ENCODE assay signal across 21 cellular contexts in the genomic region with DNA sequence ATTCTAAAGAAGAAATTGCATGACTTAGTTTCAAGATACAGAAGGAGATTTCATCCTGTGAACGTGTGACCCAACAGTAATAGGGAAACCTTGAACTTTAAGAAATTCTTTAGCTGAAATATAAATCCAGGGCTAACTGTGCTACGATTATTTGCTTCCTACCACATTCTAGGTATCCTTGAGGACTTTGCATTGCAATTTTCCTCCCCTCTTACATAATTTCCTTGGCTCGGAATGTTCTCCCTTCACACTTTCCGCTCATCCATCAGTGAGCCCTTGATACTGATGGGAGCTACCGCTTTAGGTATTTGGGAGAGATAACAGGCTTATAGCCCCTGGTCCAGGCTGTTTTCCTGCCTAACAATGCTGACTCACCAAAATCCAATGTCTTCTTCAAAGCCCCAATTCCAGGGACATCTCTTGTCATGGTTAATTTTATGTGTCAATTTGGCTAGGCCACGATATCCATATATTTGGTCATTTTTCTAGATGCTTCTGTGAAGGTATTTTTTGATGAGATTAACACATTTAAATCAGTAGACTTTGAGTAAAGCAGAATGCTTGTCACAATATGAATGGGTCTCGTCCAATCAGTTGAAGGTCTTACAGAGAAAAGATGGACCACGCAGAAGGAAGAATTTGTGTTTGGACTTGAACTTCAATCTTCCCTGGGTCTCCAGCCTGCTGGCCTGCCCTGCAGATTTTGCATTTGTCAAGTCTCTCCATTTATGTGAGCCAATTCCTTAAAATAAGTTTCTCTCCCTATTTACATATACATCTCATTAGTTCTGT.
DNase-seq lines count a peak whose midpoint lies in the region; ATAC-seq and TF ChIP-seq lines count a peak whose summit lies in the region.
"Had no signal": no experiment of that assay in that cellular context is flagged by ENCODE, and none has a peak within 500 bp of the region (broad histone marks: within the 10 kb centered on the region; RNA-seq: fewer than 3 reads in every experiment).

No MANE protein-coding gene starts in this region.

- H3K27ac ChIP-seq in A673 (ENCODE audit: low read depth, low read length, poor library complexity, severe bottlenecking): peak overlapping the region; percentile 10

- H3K27me3 Mint-ChIP-seq in WTC11 (ENCODE audit: low read depth): no peaks in the 10 kb centered on the region

- H3K9me3 Mint-ChIP-seq in WTC11: no peaks in the 10 kb centered on the region
- H3K9me3 Mint-ChIP-seq: natural killer cell; stimulated activated naive B cell treated with anti-CD40 and anti-IgM and Interleukin-4, amounts not matched to agents 10 μg/mL and 1 μg/mL and 100 μg/mL, for 72 hours; T-helper 1 cell treated with Interleukin-12 subunit alpha and Interleukin-12 subunit beta and Interleukin-4 antibody, amounts not matched to agents 30 μg/mL and 1 μg/mL, for 36 hours had no signal

- H3K4me1 Mint-ChIP-seq in WTC11: peaks cover 39% of the 10 kb centered on the region

- TF ChIP-seq CTCF in A673 (conservative IDR thresholded peaks at IDR 0.05; ENCODE audit: low read depth, low read length) (no peak), WTC11 (IDR thresholded peaks at IDR 0.05) (no peak)

- H3K27ac Mint-ChIP-seq in WTC11: peak overlapping the region; percentile 35; the same call in 1 of the 2 replicates
- H3K27ac Mint-ChIP-seq: stimulated activated naive B cell treated with anti-CD40 and anti-IgM and Interleukin-4, amounts not matched to agents 10 μg/mL and 1 μg/mL and 100 μg/mL, for 72 hours; T-helper 1 cell treated with Interleukin-12 subunit alpha and Interleukin-12 subunit beta and Interleukin-4 antibody, amounts not matched to agents 30 μg/mL and 1 μg/mL, for 36 hours had no signal

- H3K4me1 ChIP-seq in A673 (ENCODE audit: insufficient read depth, low read length, poor library complexity, severe bottlenecking): peaks cover 83% of the 10 kb centered on the region

- H3K36me3 Mint-ChIP-seq in WTC11: no peaks in the 10 kb centered on the region
- H3K36me3 Mint-ChIP-seq: natural killer cell; stimulated activated naive B cell treated with anti-CD40 and anti-IgM and Interleukin-4, amounts not matched to agents 10 μg/mL and 1 μg/mL and 100 μg/mL, for 72 hours had no signal

- H3K27me3 ChIP-seq in A673 (replicated peaks; ENCODE audit: insufficient read depth, low read depth, low read length, poor library complexity): no peaks in the 10 kb centered on the region

- POLR2A ChIA-PET in A673 (lab: Charles Lee; ENCODE audit: low non-redundant PET): no interaction called here
- POLR2A ChIA-PET in WTC11 (lab: Charles Lee): no interaction called here

- CTCF ChIA-PET in A673 (lab: Charles Lee): no interaction called here
- CTCF ChIA-PET in WTC11 (lab: Charles Lee): interaction anchor here (0.9 to 1.0 kb wide), 2 partner anchors 12 to 97 kb away, joined by 3 read pairs; no protein-coding TSS in a partner anchor

- H3K36me3 ChIP-seq in A673 (ENCODE audit: insufficient read depth, low read length, poor library complexity, severe bottlenecking): no peaks in the 10 kb centered on the region

- intact Hi-C loops in A673 (cut with micrococcal nuclease; ENCODE audit: unreplicated experiment): no loop called here

- H3K9me3 ChIP-seq in A673 (ENCODE audit: low read depth, low read length, poor library complexity, severe bottlenecking): no peaks in the 10 kb centered on the region

- DNase-seq in A673 (ENCODE audit: low spot score) (no peak), GM03348 (ENCODE audit: low spot score) (peak; percentile 22), WTC11 (ENCODE audit: low spot score) (no peak), iris pigment epithelial cell (ENCODE audit: low read depth) (peak; percentile 67), NK-92 (lab: John Stamatoyannopoulos, UW; ENCODE audit: unreplicated experiment) (no peak)
- DNase-seq in stimulated activated CD4-positive, alpha-beta T cell treated with anti-CD3 and anti-CD28 coated beads, Interleukin-2, amount 100 ng/mL, for 48 hours: no peak
- DNase-seq: AML-193; amygdala; central memory CD4-positive, alpha-beta T cell; DMS79; glutamatergic neuron; left colon; natural killer cell; NCI-H146; NCI-H2171 treated with DMSO at 0.1 percent for 48 hours; PC-3; stimulated activated CD4-positive, alpha-beta T cell treated with anti-CD3 and anti-CD28 coated beads, Interleukin-1b, Interleukin-23, amount 100 ng/mL, for 48 hours; stimulated activated naive B cell treated with anti-CD40 and anti-IgM and Interleukin-4, amounts not matched to agents 10 μg/mL and 1 μg/mL and 100 μg/mL, for 72 hours had no signal

- H3K4me3 Mint-ChIP-seq in WTC11: no peak overlapping the region
- H3K4me3 Mint-ChIP-seq: natural killer cell; stimulated activated naive B cell treated with anti-CD40 and anti-IgM and Interleukin-4, amounts not matched to agents 10 μg/mL and 1 μg/mL and 100 μg/mL, for 72 hours; T-helper 1 cell treated with Interleukin-12 subunit alpha and Interleukin-12 subunit beta and Interleukin-4 antibody, amounts not matched to agents 30 μg/mL and 1 μg/mL, for 36 hours had no signal

- no peak for ATAC-seq in WTC11
- no peak for ATAC-seq in GM19455 (IDR thresholded peaks at IDR 0.05; ENCODE audit: unreplicated experiment)
- no peak for ATAC-seq in HG03025 (IDR thresholded peaks at IDR 0.05; ENCODE audit: low FRiP score, unreplicated experiment)
- ATAC-seq: left colon; natural killer cell; PC-3; stimulated activated naive B cell treated with anti-CD40 and anti-IgM and Interleukin-4, amounts not matched to agents 10 μg/mL and 1 μg/mL and 100 μg/mL, for 72 hours had no signal

- H3K4me3 ChIP-seq in A673 (ENCODE audit: low read depth, low read length, poor library complexity, severe bottlenecking): no peak overlapping the region

- no TSS peak for BruUV-seq in A673 (replicated peaks; lab: Mats Ljungman, UMichigan)

TF ChIP-seq in WTC11, 78 proteins besides CTCF, POLR2A, EP300 and RAD21:
- TF ChIP-seq FOXP1 (CRISPR knock-in tag; IDR thresholded peaks at IDR 0.05; ENCODE audit: borderline replicate concordance) (no peak), TEAD1 (CRISPR knock-in tag; IDR thresholded peaks at IDR 0.05) (no peak), ZNF121 (CRISPR knock-in tag; IDR thresholded peaks at IDR 0.05) (no peak), ELF4 (CRISPR knock-in tag; IDR thresholded peaks at IDR 0.05; ENCODE audit: low read depth) (no peak), JUN (CRISPR knock-in tag; IDR thresholded peaks at IDR 0.05) (no peak), ZNF263 (CRISPR knock-in tag; IDR thresholded peaks at IDR 0.05; ENCODE audit: low read depth) (no peak), NR2C2 (CRISPR knock-in tag; IDR thresholded peaks at IDR 0.05) (no peak), HMGA2 (CRISPR knock-in tag; IDR thresholded peaks at IDR 0.05) (no peak), ATF1 (CRISPR knock-in tag; IDR thresholded peaks at IDR 0.05) (no peak)
- TF ChIP-seq, protein P1, sequence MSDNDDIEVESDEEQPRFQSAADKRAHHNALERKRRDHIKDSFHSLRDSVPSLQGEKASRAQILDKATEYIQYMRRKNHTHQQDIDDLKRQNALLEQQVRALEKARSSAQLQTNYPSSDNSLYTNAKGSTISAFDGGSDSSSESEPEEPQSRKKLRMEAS (CRISPR knock-in tag; IDR thresholded peaks at IDR 0.05): no peak
- TF ChIP-seq, protein P2, sequence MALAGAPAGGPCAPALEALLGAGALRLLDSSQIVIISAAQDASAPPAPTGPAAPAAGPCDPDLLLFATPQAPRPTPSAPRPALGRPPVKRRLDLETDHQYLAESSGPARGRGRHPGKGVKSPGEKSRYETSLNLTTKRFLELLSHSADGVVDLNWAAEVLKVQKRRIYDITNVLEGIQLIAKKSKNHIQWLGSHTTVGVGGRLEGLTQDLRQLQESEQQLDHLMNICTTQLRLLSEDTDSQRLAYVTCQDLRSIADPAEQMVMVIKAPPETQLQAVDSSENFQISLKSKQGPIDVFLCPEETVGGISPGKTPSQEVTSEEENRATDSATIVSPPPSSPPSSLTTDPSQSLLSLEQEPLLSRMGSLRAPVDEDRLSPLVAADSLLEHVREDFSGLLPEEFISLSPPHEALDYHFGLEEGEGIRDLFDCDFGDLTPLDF (CRISPR knock-in tag; IDR thresholded peaks at IDR 0.05): no peak
- TF ChIP-seq, protein P3, sequence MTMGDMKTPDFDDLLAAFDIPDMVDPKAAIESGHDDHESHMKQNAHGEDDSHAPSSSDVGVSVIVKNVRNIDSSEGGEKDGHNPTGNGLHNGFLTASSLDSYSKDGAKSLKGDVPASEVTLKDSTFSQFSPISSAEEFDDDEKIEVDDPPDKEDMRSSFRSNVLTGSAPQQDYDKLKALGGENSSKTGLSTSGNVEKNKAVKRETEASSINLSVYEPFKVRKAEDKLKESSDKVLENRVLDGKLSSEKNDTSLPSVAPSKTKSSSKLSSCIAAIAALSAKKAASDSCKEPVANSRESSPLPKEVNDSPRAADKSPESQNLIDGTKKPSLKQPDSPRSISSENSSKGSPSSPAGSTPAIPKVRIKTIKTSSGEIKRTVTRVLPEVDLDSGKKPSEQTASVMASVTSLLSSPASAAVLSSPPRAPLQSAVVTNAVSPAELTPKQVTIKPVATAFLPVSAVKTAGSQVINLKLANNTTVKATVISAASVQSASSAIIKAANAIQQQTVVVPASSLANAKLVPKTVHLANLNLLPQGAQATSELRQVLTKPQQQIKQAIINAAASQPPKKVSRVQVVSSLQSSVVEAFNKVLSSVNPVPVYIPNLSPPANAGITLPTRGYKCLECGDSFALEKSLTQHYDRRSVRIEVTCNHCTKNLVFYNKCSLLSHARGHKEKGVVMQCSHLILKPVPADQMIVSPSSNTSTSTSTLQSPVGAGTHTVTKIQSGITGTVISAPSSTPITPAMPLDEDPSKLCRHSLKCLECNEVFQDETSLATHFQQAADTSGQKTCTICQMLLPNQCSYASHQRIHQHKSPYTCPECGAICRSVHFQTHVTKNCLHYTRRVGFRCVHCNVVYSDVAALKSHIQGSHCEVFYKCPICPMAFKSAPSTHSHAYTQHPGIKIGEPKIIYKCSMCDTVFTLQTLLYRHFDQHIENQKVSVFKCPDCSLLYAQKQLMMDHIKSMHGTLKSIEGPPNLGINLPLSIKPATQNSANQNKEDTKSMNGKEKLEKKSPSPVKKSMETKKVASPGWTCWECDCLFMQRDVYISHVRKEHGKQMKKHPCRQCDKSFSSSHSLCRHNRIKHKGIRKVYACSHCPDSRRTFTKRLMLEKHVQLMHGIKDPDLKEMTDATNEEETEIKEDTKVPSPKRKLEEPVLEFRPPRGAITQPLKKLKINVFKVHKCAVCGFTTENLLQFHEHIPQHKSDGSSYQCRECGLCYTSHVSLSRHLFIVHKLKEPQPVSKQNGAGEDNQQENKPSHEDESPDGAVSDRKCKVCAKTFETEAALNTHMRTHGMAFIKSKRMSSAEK (CRISPR knock-in tag; IDR thresholded peaks at IDR 0.05; ENCODE audit: borderline replicate concordance): no peak
- TF ChIP-seq, protein P4, sequence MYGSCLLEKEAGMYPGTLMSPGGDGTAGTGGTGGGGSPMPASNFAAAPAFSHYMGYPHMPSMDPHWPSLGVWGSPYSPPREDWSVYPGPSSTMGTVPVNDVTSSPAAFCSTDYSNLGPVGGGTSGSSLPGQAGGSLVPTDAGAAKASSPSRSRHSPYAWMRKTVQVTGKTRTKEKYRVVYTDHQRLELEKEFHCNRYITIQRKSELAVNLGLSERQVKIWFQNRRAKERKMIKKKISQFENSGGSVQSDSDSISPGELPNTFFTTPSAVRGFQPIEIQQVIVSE (CRISPR knock-in tag; IDR thresholded peaks at IDR 0.05; ENCODE audit: borderline replicate concordance): no peak

Comparison
In these comparisons a context has a peak if more than half of its experiments do, and no peak if none do; other contexts are left out.
1. DNase-seq: peak in GM03348 (single experiment) and iris pigment epithelial cell (single experiment); none in A673 (single experiment), WTC11 (single experiment), NK-92 (single experiment) and stimulated activated CD4-positive, alpha-beta T cell treated with anti-CD3 and anti-CD28 coated beads, Interleukin-2, amount 100 ng/mL, for 48 hours (0 of 2).